ENCODE assay signal across 10 cellular contexts in the genomic region with DNA sequence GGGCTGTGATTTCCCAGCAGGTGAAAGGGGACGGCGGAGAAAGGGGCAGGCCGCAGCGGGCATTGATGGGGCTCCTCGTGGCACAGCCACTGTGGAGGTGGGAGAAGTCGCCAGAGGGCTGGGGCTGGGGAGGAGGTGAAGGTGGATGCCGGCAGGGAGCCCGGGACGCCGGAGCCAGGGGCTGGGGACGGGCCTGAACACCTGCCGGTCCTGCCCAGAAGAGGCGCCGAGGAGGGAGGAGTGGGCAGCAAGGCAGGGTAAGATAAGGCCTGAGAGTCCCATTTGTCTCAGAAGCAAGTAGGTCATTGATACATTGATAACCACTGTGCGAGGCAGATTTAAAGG. TPM values are rescaled to one million over a fixed set of nuclear protein-coding genes. Genes with fewer than 3 reads are reported as not detected.
DNase-seq lines count a peak whose midpoint lies in the region; ATAC-seq and TF ChIP-seq lines count a peak whose summit lies in the region.
"Had no signal": no experiment of that assay in that cellular context is flagged by ENCODE, and none has a peak within 500 bp of the region (broad histone marks: within the 10 kb centered on the region; RNA-seq: fewer than 3 reads in every experiment).

No MANE protein-coding gene starts in this region.

- WGBS in right lobe of liver (ENCODE audit: insufficient coverage, low coverage, low lambda C conversion rate, missing lambda C conversion rate), result 75% methylated on average over 2 of the region's 15 CpGs
- 76 to 87% (median 81%) methylated on average over 15 of the region's 15 CpGs for WGBS in spleen, 5 donors

- peak in 1 of 4 donors; percentile 5 for ATAC-seq in right lobe of liver

- peaks cover 27% of the 10 kb centered on the region for H3K4me1 Mint-ChIP-seq in dendritic cell treated with granulocyte-macrophage colony-stimulating factor and Interleukin-4, amounts not matched to agents 40 ng/mL and 50 ng/mL, for 4 days (ENCODE audit: low read depth)

- H3K27me3 Mint-ChIP-seq in dendritic cell treated with granulocyte-macrophage colony-stimulating factor and Interleukin-4, amounts not matched to agents 40 ng/mL and 50 ng/mL, for 4 days, result peaks cover 24% of the 10 kb centered on the region

- peak overlapping the region; percentile 74 for H3K4me3 Mint-ChIP-seq in dendritic cell treated with granulocyte-macrophage colony-stimulating factor and Interleukin-4, amounts not matched to agents 40 ng/mL and 50 ng/mL, for 4 days
- H3K4me3 Mint-ChIP-seq: T-helper 1 cell treated with Interleukin-12 subunit alpha and Interleukin-12 subunit beta and Interleukin-4 antibody, amounts not matched to agents 30 μg/mL and 1 μg/mL, for 36 hours had no signal

- intact Hi-C loops in dendritic cell treated with granulocyte-macrophage colony-stimulating factor and Interleukin-4, amounts not matched to agents 40 ng/mL and 50 ng/mL, for 4 days (cut with micrococcal nuclease), result no loop called here
- intact Hi-C loops in right lobe of liver (cut with DNase I) (loop anchor here in 1 of 2 donors (10.0 kb wide), 1 partner anchor 52 kb away; no protein-coding TSS in a partner anchor), spleen (cut with DNase I; ENCODE audit: low total_unique reads) (loop anchor here (5.0 kb wide), 1 partner anchor 49 kb away; no protein-coding TSS in a partner anchor)

- H3K36me3 Mint-ChIP-seq in dendritic cell treated with granulocyte-macrophage colony-stimulating factor and Interleukin-4, amounts not matched to agents 40 ng/mL and 50 ng/mL, for 4 days (ENCODE audit: low read depth), result no peaks in the 10 kb centered on the region

- H3K4me3 ChIP-seq in HUES48 (ENCODE audit: low read depth, low read length), result peak overlapping the region; percentile 62
- peak overlapping the region; percentile 65 to 75 (median 70) for H3K4me3 ChIP-seq in right lobe of liver
- peak overlapping the region in 7 of 8 donors; percentile 31 to 81 (median 67) for H3K4me3 ChIP-seq in spleen

- H3K9me3 ChIP-seq in HUES48 (ENCODE audit: control insufficient read depth, insufficient read depth, low read length) (no peaks in the 10 kb centered on the region), right lobe of liver (no peaks in the 10 kb centered on the region), spleen (peaks cover 0 to 17% (median 11%) of the 10 kb centered on the region in 8 donors)

- no peak overlapping the region for H3K9ac ChIP-seq in HUES48 (ENCODE audit: low read depth, low read length)

- no peak overlapping the region for H3K27ac ChIP-seq in HUES48 (ENCODE audit: low read depth, low read length)
- H3K27ac ChIP-seq in right lobe of liver, result no peak overlapping the region
- H3K27ac ChIP-seq in spleen, result peak overlapping the region in 4 of 8 donors; percentile 34 to 67 (median 56)

- DNase-seq in right lobe of liver, result peak in 1 of 3 donors; percentile 57
- DNase-seq in spleen, result no peak
- no peak for DNase-seq in T-helper 9 cell
- DNase-seq in NCI-H1105 (lab: John Stamatoyannopoulos, UW), result no peak
- DNase-seq in activated CD8-positive, alpha-beta memory T cell treated with anti-CD3 and anti-CD28 coated beads, Interleukin-2, amount 50 U/mL, for 4 hours, result no peak
- DNase-seq in stimulated activated CD4-positive, alpha-beta T cell treated with anti-CD3 and anti-CD28 coated beads, Interleukin-15, amount 100 ng/mL, for 24 hours, result no peak
- DNase-seq: activated naive CD4-positive, alpha-beta T cell had no signal

- H3K36me3 ChIP-seq in HUES48 (ENCODE audit: control insufficient read depth, insufficient read depth, low read length) (no peaks in the 10 kb centered on the region), right lobe of liver (no peaks in the 10 kb centered on the region), spleen (no peaks in the 10 kb centered on the region)

- peak overlapping the region; percentile 66 for H3K27ac Mint-ChIP-seq in dendritic cell treated with granulocyte-macrophage colony-stimulating factor and Interleukin-4, amounts not matched to agents 40 ng/mL and 50 ng/mL, for 4 days
- H3K27ac Mint-ChIP-seq: T-helper 1 cell treated with Interleukin-12 subunit alpha and Interleukin-12 subunit beta and Interleukin-4 antibody, amounts not matched to agents 30 μg/mL and 1 μg/mL, for 36 hours had no signal

- H3K27me3 ChIP-seq in HUES48 (ENCODE audit: control insufficient read depth, insufficient read depth, low read length) (peaks cover 22% of the 10 kb centered on the region), right lobe of liver (no peaks in the 10 kb centered on the region), spleen (replicated peaks in 1 of 7) (peaks cover 0 to 14% (median 0%) of the 10 kb centered on the region in 7 donors)

- no peak for TF ChIP-seq POLR2A in right lobe of liver (IDR thresholded peaks at IDR 0.05)
- no peak for TF ChIP-seq POLR2A in spleen (IDR thresholded peaks at IDR 0.05)

- H3K9me3 Mint-ChIP-seq in dendritic cell treated with granulocyte-macrophage colony-stimulating factor and Interleukin-4, amounts not matched to agents 40 ng/mL and 50 ng/mL, for 4 days, result peaks cover 8% of the 10 kb centered on the region
- H3K9me3 Mint-ChIP-seq: T-helper 1 cell treated with Interleukin-12 subunit alpha and Interleukin-12 subunit beta and Interleukin-4 antibody, amounts not matched to agents 30 μg/mL and 1 μg/mL, for 36 hours had no signal

- H3K4me1 ChIP-seq in HUES48 (ENCODE audit: control insufficient read depth, insufficient read depth, low read length) (peaks cover 5% of the 10 kb centered on the region; the same call in 1 of the 2 replicates), right lobe of liver (peaks cover 0 to 5% (median 0%) of the 10 kb centered on the region in 4 donors), spleen (peaks cover 8 to 33% (median 22%) of the 10 kb centered on the region in 6 donors)

- TF ChIP-seq CTCF in right lobe of liver (IDR thresholded peaks at IDR 0.05) (no peak), spleen (IDR thresholded peaks at IDR 0.05 in 8 of 11, conservative IDR thresholded peaks at IDR 0.05 in 3 of 11) (no peak)

RNA-seq across cellular contexts. Expression of a gene that starts 0.6 kb away (rescaled TPM):
- 1 to 10 TPM; 1.8 to 9.2 (median 7.0) TPM for total RNA-seq in right lobe of liver
- 10 to 100 TPM in 1 of 7 donors, 1 to 10 TPM in 6; 1.8 to 18.7 (median 4.7) TPM for total RNA-seq in spleen
- 10 to 100 TPM in 1 of 3 donors, 1 to 10 TPM in 2; 2.2 to 20.9 (median 6.2) TPM for polyA plus RNA-seq in spleen
